In the genomic region with DNA sequence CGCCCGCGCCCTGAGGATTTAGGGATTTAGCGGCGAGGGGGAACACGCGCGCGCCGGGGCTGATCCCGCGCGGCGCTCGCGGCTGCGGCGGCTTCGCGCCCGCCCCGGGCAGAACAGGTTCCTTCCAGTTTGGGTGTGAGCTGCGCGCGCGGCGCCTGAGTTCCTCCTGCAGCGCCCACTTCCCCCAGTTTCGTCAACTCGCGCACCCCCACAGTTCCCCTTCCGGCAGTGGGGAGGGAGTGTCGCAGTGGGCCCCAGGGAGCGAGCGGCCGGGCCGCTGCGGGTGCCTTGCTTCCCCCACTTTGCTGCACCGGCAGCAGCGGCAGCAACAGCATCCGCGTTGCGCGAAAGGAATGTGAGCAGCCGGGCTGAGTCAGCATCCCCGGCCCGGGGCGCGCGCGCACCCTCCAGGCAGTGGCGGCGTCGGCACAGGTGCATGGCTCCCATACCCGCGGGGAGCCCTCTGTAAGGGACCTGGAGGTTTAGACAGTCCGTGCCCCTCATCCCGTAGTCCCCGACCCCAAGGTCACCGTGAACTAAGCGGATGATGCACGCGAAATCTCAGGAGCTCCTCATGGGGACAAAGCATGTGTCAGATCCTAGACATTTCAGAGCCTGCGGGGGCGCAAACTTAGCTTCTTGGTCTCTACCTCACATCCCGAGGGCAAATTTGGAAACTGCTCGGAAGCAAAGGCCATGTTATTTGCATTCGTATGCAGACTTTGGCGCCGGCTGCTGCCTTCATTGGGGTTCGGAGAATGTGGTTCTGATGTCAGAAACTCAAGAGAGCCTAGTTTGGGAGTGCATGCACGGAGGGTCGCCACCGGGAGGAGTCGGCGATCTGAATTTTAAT, we compare ENCODE assay signal across 1 cellular context.
TF ChIP-seq lines count a peak whose summit lies in the region.

No MANE protein-coding gene starts in this region.

TF ChIP-seq in HepG2, 621 proteins besides CTCF, POLR2A, EP300 and RAD21 (continued from another document and continues in another):
- TF ChIP-seq JARID2 (CRISPR knock-in tag; IDR thresholded peaks at IDR 0.05; ENCODE audit: insufficient replicate concordance) (peak; percentile 46), SP4 (CRISPR knock-in tag; IDR thresholded peaks at IDR 0.05) (peak; percentile 68), ZNF891 (CRISPR knock-in tag; IDR thresholded peaks at IDR 0.05) (peak; percentile 44; the same call in 1 of the 2 replicates), ZNF225 (CRISPR knock-in tag; IDR thresholded peaks at IDR 0.05) (no peak), AHR (CRISPR knock-in tag; IDR thresholded peaks at IDR 0.05) (peak; percentile 79; the same call in 1 of the 2 replicates), ZNF224 (CRISPR knock-in tag; IDR thresholded peaks at IDR 0.05) (peak; percentile 50; the same call in 1 of the 2 replicates), ZNF552 (CRISPR knock-in tag; IDR thresholded peaks at IDR 0.05; ENCODE audit: borderline replicate concordance) (peak; percentile 48; the same call in 1 of the 2 replicates), KLF16 (CRISPR knock-in tag; IDR thresholded peaks at IDR 0.05) (peak in 1 of 2 experiments; percentile 24; a peak in 1 of 4 replicates), FOXK1 (CRISPR knock-in tag; IDR thresholded peaks at IDR 0.05; ENCODE audit: borderline replicate concordance, low read depth) (peak; percentile 52; the same call in 1 of the 2 replicates), HMGA1 (CRISPR knock-in tag; conservative IDR thresholded peaks at IDR 0.05) (no peak), RARG (CRISPR knock-in tag; IDR thresholded peaks at IDR 0.05; ENCODE audit: low read depth) (0 out of 2 replicates have a peak, but pooled peaks have one; percentile 25), ATF7 (IDR thresholded peaks at IDR 0.05) (no peak), ATF7 (CRISPR knock-in tag; IDR thresholded peaks at IDR 0.05) (peak; percentile 61; the same call in 1 of the 2 replicates), WIZ (CRISPR knock-in tag; IDR thresholded peaks at IDR 0.05) (no peak), FOXA1 (IDR thresholded peaks at IDR 0.05) (no peak), FOXA1 (CRISPR knock-in tag; IDR thresholded peaks at IDR 0.05) (no peak; the same call in 1 of the 2 replicates), SMYD3 (CRISPR knock-in tag; IDR thresholded peaks at IDR 0.05) (0 out of 2 replicates have a peak, but pooled peaks have one; percentile 7), PREB (CRISPR knock-in tag; IDR thresholded peaks at IDR 0.05) (no peak), HMG20B (CRISPR knock-in tag; conservative IDR thresholded peaks at IDR 0.05) (0 out of 2 replicates have a peak, but pooled peaks have one; percentile 59), NR2F6 (IDR thresholded peaks at IDR 0.05) (no peak), NR2F6 (CRISPR knock-in tag; IDR thresholded peaks at IDR 0.05) (peak; percentile 56; the same call in 1 of the 2 replicates), GATAD2A (CRISPR knock-in tag; IDR thresholded peaks at IDR 0.05) (no peak; the same call in none of the 2 replicates), ZMAT5 (CRISPR knock-in tag; IDR thresholded peaks at IDR 0.05; ENCODE audit: borderline replicate concordance, low read depth) (no peak), MTA1 (CRISPR knock-in tag; IDR thresholded peaks at IDR 0.05; ENCODE audit: borderline replicate concordance) (peak; percentile 69; the same call in 1 of the 2 replicates), ZNF589 (CRISPR knock-in tag; conservative IDR thresholded peaks at IDR 0.05) (peak; percentile 93), STAG1 (CRISPR knock-in tag; IDR thresholded peaks at IDR 0.05) (peak; percentile 50), POGK (CRISPR knock-in tag; conservative IDR thresholded peaks at IDR 0.05) (peak; percentile 48; the same call in 1 of the 2 replicates), ZNF776 (CRISPR knock-in tag; IDR thresholded peaks at IDR 0.05) (peak; percentile 27; the same call in 1 of the 2 replicates), ZNF841 (CRISPR knock-in tag; IDR thresholded peaks at IDR 0.05; ENCODE audit: borderline replicate concordance) (no peak), MED1 (CRISPR knock-in tag; IDR thresholded peaks at IDR 0.05) (peak; percentile 66), HOXA3 (CRISPR knock-in tag; IDR thresholded peaks at IDR 0.05) (peak; percentile 16; the same call in 1 of the 2 replicates), HDAC2 (CRISPR knock-in tag; IDR thresholded peaks at IDR 0.05) (peak; percentile 83), FOXO1 (CRISPR knock-in tag; IDR thresholded peaks at IDR 0.05) (0 out of 2 replicates have a peak, but pooled peaks have one; percentile 51), MLX (CRISPR knock-in tag; IDR thresholded peaks at IDR 0.05) (no peak), NR2F1 (CRISPR knock-in tag; IDR thresholded peaks at IDR 0.05) (0 out of 4 replicates have a peak, but pooled peaks of 1 of the 2 experiments have one; percentile 6), REXO4 (CRISPR knock-in tag; IDR thresholded peaks at IDR 0.05; ENCODE audit: borderline replicate concordance) (0 out of 2 replicates have a peak, but pooled peaks have one; percentile 11), ZNF670 (CRISPR knock-in tag; IDR thresholded peaks at IDR 0.05; ENCODE audit: borderline replicate concordance) (peak; percentile 73; the same call in 1 of the 2 replicates), ZSCAN22 (CRISPR knock-in tag; IDR thresholded peaks at IDR 0.05) (peak; percentile 41; the same call in 1 of the 2 replicates), NR2C2 (CRISPR knock-in tag; IDR thresholded peaks at IDR 0.05; ENCODE audit: borderline replicate concordance) (peak; percentile 71), SRY (CRISPR knock-in tag; IDR thresholded peaks at IDR 0.05) (no peak), GZF1 (CRISPR knock-in tag; IDR thresholded peaks at IDR 0.05) (peak; percentile 76; the same call in 1 of the 2 replicates)
- TF ChIP-seq, protein P1, sequence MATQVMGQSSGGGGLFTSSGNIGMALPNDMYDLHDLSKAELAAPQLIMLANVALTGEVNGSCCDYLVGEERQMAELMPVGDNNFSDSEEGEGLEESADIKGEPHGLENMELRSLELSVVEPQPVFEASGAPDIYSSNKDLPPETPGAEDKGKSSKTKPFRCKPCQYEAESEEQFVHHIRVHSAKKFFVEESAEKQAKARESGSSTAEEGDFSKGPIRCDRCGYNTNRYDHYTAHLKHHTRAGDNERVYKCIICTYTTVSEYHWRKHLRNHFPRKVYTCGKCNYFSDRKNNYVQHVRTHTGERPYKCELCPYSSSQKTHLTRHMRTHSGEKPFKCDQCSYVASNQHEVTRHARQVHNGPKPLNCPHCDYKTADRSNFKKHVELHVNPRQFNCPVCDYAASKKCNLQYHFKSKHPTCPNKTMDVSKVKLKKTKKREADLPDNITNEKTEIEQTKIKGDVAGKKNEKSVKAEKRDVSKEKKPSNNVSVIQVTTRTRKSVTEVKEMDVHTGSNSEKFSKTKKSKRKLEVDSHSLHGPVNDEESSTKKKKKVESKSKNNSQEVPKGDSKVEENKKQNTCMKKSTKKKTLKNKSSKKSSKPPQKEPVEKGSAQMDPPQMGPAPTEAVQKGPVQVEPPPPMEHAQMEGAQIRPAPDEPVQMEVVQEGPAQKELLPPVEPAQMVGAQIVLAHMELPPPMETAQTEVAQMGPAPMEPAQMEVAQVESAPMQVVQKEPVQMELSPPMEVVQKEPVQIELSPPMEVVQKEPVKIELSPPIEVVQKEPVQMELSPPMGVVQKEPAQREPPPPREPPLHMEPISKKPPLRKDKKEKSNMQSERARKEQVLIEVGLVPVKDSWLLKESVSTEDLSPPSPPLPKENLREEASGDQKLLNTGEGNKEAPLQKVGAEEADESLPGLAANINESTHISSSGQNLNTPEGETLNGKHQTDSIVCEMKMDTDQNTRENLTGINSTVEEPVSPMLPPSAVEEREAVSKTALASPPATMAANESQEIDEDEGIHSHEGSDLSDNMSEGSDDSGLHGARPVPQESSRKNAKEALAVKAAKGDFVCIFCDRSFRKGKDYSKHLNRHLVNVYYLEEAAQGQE (IDR thresholded peaks at IDR 0.05; ENCODE audit: borderline replicate concordance in 1 of 2, low read depth in 1 of 2, low read length in 2 of 2): no peak
- TF ChIP-seq, protein P2, sequence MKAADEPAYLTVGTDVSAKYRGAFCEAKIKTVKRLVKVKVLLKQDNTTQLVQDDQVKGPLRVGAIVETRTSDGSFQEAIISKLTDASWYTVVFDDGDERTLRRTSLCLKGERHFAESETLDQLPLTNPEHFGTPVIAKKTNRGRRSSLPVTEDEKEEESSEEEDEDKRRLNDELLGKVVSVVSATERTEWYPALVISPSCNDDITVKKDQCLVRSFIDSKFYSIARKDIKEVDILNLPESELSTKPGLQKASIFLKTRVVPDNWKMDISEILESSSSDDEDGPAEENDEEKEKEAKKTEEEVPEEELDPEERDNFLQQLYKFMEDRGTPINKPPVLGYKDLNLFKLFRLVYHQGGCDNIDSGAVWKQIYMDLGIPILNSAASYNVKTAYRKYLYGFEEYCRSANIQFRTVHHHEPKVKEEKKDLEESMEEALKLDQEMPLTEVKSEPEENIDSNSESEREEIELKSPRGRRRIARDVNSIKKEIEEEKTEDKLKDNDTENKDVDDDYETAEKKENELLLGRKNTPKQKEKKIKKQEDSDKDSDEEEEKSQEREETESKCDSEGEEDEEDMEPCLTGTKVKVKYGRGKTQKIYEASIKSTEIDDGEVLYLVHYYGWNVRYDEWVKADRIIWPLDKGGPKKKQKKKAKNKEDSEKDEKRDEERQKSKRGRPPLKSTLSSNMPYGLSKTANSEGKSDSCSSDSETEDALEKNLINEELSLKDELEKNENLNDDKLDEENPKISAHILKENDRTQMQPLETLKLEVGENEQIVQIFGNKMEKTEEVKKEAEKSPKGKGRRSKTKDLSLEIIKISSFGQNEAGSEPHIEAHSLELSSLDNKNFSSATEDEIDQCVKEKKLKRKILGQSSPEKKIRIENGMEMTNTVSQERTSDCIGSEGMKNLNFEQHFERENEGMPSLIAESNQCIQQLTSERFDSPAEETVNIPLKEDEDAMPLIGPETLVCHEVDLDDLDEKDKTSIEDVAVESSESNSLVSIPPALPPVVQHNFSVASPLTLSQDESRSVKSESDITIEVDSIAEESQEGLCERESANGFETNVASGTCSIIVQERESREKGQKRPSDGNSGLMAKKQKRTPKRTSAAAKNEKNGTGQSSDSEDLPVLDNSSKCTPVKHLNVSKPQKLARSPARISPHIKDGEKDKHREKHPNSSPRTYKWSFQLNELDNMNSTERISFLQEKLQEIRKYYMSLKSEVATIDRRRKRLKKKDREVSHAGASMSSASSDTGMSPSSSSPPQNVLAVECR (CRISPR knock-in tag; IDR thresholded peaks at IDR 0.05; ENCODE audit: borderline replicate concordance): peak; percentile 66; the same call in 1 of the 2 replicates
- TF ChIP-seq, protein P3, sequence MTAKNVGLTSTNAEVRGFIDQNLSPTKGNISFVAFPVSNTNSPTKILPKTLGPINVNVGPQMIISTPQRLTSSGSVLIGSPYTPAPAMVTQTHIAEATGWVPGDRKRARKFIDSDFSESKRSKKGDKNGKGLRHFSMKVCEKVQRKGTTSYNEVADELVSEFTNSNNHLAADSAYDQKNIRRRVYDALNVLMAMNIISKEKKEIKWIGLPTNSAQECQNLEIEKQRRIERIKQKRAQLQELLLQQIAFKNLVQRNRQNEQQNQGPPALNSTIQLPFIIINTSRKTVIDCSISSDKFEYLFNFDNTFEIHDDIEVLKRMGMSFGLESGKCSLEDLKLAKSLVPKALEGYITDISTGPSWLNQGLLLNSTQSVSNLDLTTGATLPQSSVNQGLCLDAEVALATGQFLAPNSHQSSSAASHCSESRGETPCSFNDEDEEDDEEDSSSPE (CRISPR knock-in tag; IDR thresholded peaks at IDR 0.05): peak; percentile 47; the same call in 1 of the 2 replicates
- TF ChIP-seq, protein P4, sequence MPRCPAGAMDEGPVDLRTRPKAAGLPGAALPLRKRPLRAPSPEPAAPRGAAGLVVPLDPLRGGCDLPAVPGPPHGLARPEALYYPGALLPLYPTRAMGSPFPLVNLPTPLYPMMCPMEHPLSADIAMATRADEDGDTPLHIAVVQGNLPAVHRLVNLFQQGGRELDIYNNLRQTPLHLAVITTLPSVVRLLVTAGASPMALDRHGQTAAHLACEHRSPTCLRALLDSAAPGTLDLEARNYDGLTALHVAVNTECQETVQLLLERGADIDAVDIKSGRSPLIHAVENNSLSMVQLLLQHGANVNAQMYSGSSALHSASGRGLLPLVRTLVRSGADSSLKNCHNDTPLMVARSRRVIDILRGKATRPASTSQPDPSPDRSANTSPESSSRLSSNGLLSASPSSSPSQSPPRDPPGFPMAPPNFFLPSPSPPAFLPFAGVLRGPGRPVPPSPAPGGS (CRISPR knock-in tag; IDR thresholded peaks at IDR 0.05): peak; percentile 9; the same call in 1 of the 2 replicates
- TF ChIP-seq, protein P5, sequence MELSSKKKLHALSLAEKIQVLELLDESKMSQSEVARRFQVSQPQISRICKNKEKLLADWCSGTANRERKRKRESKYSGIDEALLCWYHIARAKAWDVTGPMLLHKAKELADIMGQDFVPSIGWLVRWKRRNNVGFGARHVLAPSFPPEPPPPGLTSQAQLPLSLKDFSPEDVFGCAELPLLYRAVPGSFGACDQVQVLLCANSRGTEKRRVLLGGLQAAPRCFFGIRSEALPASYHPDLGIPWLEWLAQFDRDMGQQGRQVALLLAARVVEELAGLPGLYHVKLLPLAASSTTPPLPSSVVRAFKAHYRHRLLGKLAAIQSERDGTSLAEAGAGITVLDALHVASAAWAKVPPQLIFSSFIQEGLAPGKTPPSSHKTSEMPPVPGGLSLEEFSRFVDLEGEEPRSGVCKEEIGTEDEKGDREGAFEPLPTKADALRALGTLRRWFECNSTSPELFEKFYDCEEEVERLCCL (CRISPR knock-in tag; IDR thresholded peaks at IDR 0.05; ENCODE audit: borderline replicate concordance): peak; percentile 61; the same call in 1 of the 2 replicates
